ENCODE assay signal across 9 cellular contexts in genomic region chr12:52074006-52074405, GRCh38. TPM values are rescaled to one million over a fixed set of nuclear protein-coding genes. Genes with fewer than 3 reads are reported as not detected.
DNase-seq lines count a peak whose midpoint lies in the region; ATAC-seq, FAIRE-seq and TF ChIP-seq lines count a peak whose summit lies in the region.
"Had no signal": no experiment of that assay in that cellular context is flagged by ENCODE, and none has a peak within 500 bp of the region (broad histone marks: within the 10 kb centered on the region; RNA-seq: fewer than 3 reads in every experiment).

No MANE protein-coding gene starts in this region.

- H3K9me3 Mint-ChIP-seq in activated CD8-positive, alpha-beta T cell treated with anti-CD3 and anti-CD28 coated beads, Interleukin-2, amount 10 ng/mL, durations not matched to agents 7 days and 5 days (ENCODE audit: insufficient read depth), result no peaks in the 10 kb centered on the region
- H3K9me3 Mint-ChIP-seq in naive thymus-derived CD8-positive, alpha-beta T cell, result no peaks in the 10 kb centered on the region
- H3K9me3 Mint-ChIP-seq in T-helper 2 cell treated with Interferon-gamma antibody and Interleukin-4, amounts not matched to agents 5 μg/mL and 100 μg/mL, for 36 hours, result no peaks in the 10 kb centered on the region

- DNase-seq in DMS79 treated with DMSO at 0.1 percent for 48 hours (lab: John Stamatoyannopoulos, UW) (peak; percentile 69), urothelium cell line (ENCODE audit: low spot score) (no peak), coronary artery (ENCODE audit: low spot score) (no peak), mesendoderm (no peak)
- no peak for DNase-seq in activated CD8-positive, alpha-beta T cell treated with anti-CD3 and anti-CD28 coated beads, Interleukin-2, amount 10 ng/mL, durations not matched to agents 7 days and 5 days
- DNase-seq in naive thymus-derived CD8-positive, alpha-beta T cell, result peak in 1 of 10 donors; percentile 24
- no peak for DNase-seq in T-helper 2 cell treated with Interferon-gamma antibody and Interleukin-4, amounts not matched to agents 5 μg/mL and 100 μg/mL, for 36 hours (ENCODE audit: low spot score)
- DNase-seq: left lung had no signal

- H2BK5ac ChIP-seq in mesendoderm (ENCODE audit: low read length), result no peak overlapping the region

- H3K27ac ChIP-seq in coronary artery (peak overlapping the region in 1 of 2 donors; percentile 9), mesendoderm (ENCODE audit: low read depth, low read length) (no peak overlapping the region)

- H3K4me1 ChIP-seq in Loucy (ENCODE audit: insufficient read depth, low read length, poor library complexity, severe bottlenecking) (peaks cover 51% of the 10 kb centered on the region), mesendoderm (ENCODE audit: control insufficient read depth, low read depth, low read length) (peaks cover 6% of the 10 kb centered on the region)

- H3K9ac ChIP-seq in Loucy (ENCODE audit: low read depth, low read length, poor library complexity, severe bottlenecking), result peak overlapping the region; percentile 50
- no peak overlapping the region for H3K9ac ChIP-seq in mesendoderm (ENCODE audit: low read length)

- H3K4me2 ChIP-seq in Loucy (ENCODE audit: low read depth, low read length, poor library complexity, severe bottlenecking) (peak overlapping the region; percentile 86), mesendoderm (ENCODE audit: low read length) (no peak overlapping the region)

- no peak overlapping the region for H4K5ac ChIP-seq in mesendoderm (ENCODE audit: low read length)

- ATAC-seq in activated CD8-positive, alpha-beta T cell treated with anti-CD3 and anti-CD28 coated beads, Interleukin-2, amount 10 ng/mL, durations not matched to agents 7 days and 5 days, result no peak
- no peak for ATAC-seq in naive thymus-derived CD8-positive, alpha-beta T cell
- ATAC-seq: left lung had no signal

- peaks cover 32% of the 10 kb centered on the region for H3K79me1 ChIP-seq in mesendoderm (ENCODE audit: low read length)

- no peak overlapping the region for H3K4ac ChIP-seq in mesendoderm (ENCODE audit: low read depth, low read length)

- peaks cover 57% of the 10 kb centered on the region for H4K20me1 ChIP-seq in Loucy (ENCODE audit: insufficient read depth, low read length, poor library complexity, severe bottlenecking)

- no peak overlapping the region for H3K4me3 Mint-ChIP-seq in activated CD8-positive, alpha-beta T cell treated with anti-CD3 and anti-CD28 coated beads, Interleukin-2, amount 10 ng/mL, durations not matched to agents 7 days and 5 days
- H3K4me3 Mint-ChIP-seq in naive thymus-derived CD8-positive, alpha-beta T cell, result peak overlapping the region in 2 of 10 donors; percentile 33 to 77
- H3K4me3 Mint-ChIP-seq in T-helper 2 cell treated with Interferon-gamma antibody and Interleukin-4, amounts not matched to agents 5 μg/mL and 100 μg/mL, for 36 hours, result no peak overlapping the region

- H3K4me3 ChIP-seq in Loucy (ENCODE audit: low read length, poor library complexity, severe bottlenecking), result peak overlapping the region; percentile 69
- no peak overlapping the region for H3K4me3 ChIP-seq in coronary artery
- H3K4me3 ChIP-seq in mesendoderm (ENCODE audit: low read length), result no peak overlapping the region
- H3K4me3 ChIP-seq: left lung had no signal

- H3K79me2 ChIP-seq in Loucy (ENCODE audit: insufficient read depth, low read length), result peaks cover 70% of the 10 kb centered on the region
- H3K79me2 ChIP-seq in mesendoderm (ENCODE audit: control insufficient read depth, insufficient read depth, low read length), result peaks cover 36% of the 10 kb centered on the region

- no peaks in the 10 kb centered on the region for H3F3A ChIP-seq in Loucy (ENCODE audit: low read depth)

- H3K27ac Mint-ChIP-seq in activated CD8-positive, alpha-beta T cell treated with anti-CD3 and anti-CD28 coated beads, Interleukin-2, amount 10 ng/mL, durations not matched to agents 7 days and 5 days, result peak overlapping the region; percentile 71
- H3K27ac Mint-ChIP-seq in naive thymus-derived CD8-positive, alpha-beta T cell, result peak overlapping the region in 8 of 10 donors; percentile 0 to 80 (median 46)
- no peak overlapping the region for H3K27ac Mint-ChIP-seq in T-helper 2 cell treated with Interferon-gamma antibody and Interleukin-4, amounts not matched to agents 5 μg/mL and 100 μg/mL, for 36 hours

- no CpG with 5 or more reads among the region's 11 CpGs for WGBS in mesendoderm (ENCODE audit: extremely low coverage, insufficient coverage, low lambda C conversion rate)

- POLR2A ChIA-PET in activated CD8-positive, alpha-beta T cell treated with anti-CD3 and anti-CD28 coated beads, Interleukin-2, amount 10 ng/mL, durations not matched to agents 7 days and 5 days (lab: Charles Lee), result no interaction called here
- POLR2A ChIA-PET in naive thymus-derived CD8-positive, alpha-beta T cell (lab: Charles Lee), result interaction anchor here (1.0 kb wide), 1 partner anchor 51 kb away, joined by 3 read pairs; no protein-coding TSS in a partner anchor

- H2AFZ ChIP-seq in Loucy (ENCODE audit: low read length), result no peak overlapping the region

- CTCF ChIA-PET in activated CD8-positive, alpha-beta T cell treated with anti-CD3 and anti-CD28 coated beads, Interleukin-2, amount 10 ng/mL, durations not matched to agents 7 days and 5 days (lab: Charles Lee), result interaction anchor here (0.7 to 19.0 kb wide), 3 partner anchors 17 to 48 kb away, joined by 3 to 424 read pairs (median 3); no protein-coding TSS in a partner anchor

- TF ChIP-seq CTCF in Loucy (conservative IDR thresholded peaks at IDR 0.05; ENCODE audit: low read length) (no peak), coronary artery (IDR thresholded peaks at IDR 0.05) (no peak)

- H3K9me3 ChIP-seq in Loucy (ENCODE audit: insufficient read depth, low read depth, low read length), result no peaks in the 10 kb centered on the region
- H3K9me3 ChIP-seq: left lung had no signal

- no peak overlapping the region for H3K23ac ChIP-seq in mesendoderm (ENCODE audit: low read length)

- H3K4me1 Mint-ChIP-seq in activated CD8-positive, alpha-beta T cell treated with anti-CD3 and anti-CD28 coated beads, Interleukin-2, amount 10 ng/mL, durations not matched to agents 7 days and 5 days (ENCODE audit: low read depth), result peaks cover 42% of the 10 kb centered on the region
- peaks cover 36 to 59% (median 54%) of the 10 kb centered on the region in 4 donors for H3K4me1 Mint-ChIP-seq in naive thymus-derived CD8-positive, alpha-beta T cell
- peaks cover 42% of the 10 kb centered on the region for H3K4me1 Mint-ChIP-seq in T-helper 2 cell treated with Interferon-gamma antibody and Interleukin-4, amounts not matched to agents 5 μg/mL and 100 μg/mL, for 36 hours (ENCODE audit: low read depth)

- FAIRE-seq in urothelium cell line (lab: Jason Lieb, UNC), result no peak

- H2BK15ac ChIP-seq in mesendoderm (replicated peaks; ENCODE audit: low read depth), result no peak overlapping the region

- H3K36me3 ChIP-seq in Loucy (ENCODE audit: insufficient read depth, low read length) (peaks cover 26% of the 10 kb centered on the region; the same call in 1 of the 2 replicates), mesendoderm (ENCODE audit: control insufficient read depth, insufficient read depth, low read length) (peaks cover 16% of the 10 kb centered on the region)

- H3K56ac ChIP-seq in mesendoderm (ENCODE audit: low read length), result no peak overlapping the region

- H3K36me3 Mint-ChIP-seq in activated CD8-positive, alpha-beta T cell treated with anti-CD3 and anti-CD28 coated beads, Interleukin-2, amount 10 ng/mL, durations not matched to agents 7 days and 5 days (ENCODE audit: low read depth), result peaks cover 47% of the 10 kb centered on the region
- H3K36me3 Mint-ChIP-seq in naive thymus-derived CD8-positive, alpha-beta T cell, result peaks cover 0 to 66% (median 13%) of the 10 kb centered on the region in 3 donors
- H3K36me3 Mint-ChIP-seq in T-helper 2 cell treated with Interferon-gamma antibody and Interleukin-4, amounts not matched to agents 5 μg/mL and 100 μg/mL, for 36 hours (ENCODE audit: low read depth), result peaks cover 46% of the 10 kb centered on the region

- H3K27me3 ChIP-seq in Loucy (ENCODE audit: insufficient read depth, low read length, poor library complexity, severe bottlenecking), result no peaks in the 10 kb centered on the region
- no peaks in the 10 kb centered on the region for H3K27me3 ChIP-seq in mesendoderm (ENCODE audit: insufficient read depth, low read length, poor library complexity)
- H3K27me3 ChIP-seq: left lung had no signal

- H2BK120ac ChIP-seq in mesendoderm (ENCODE audit: low read depth, low read length), result no peak overlapping the region

- no peaks in the 10 kb centered on the region for H3K27me3 Mint-ChIP-seq in activated CD8-positive, alpha-beta T cell treated with anti-CD3 and anti-CD28 coated beads, Interleukin-2, amount 10 ng/mL, durations not matched to agents 7 days and 5 days (ENCODE audit: low read depth)
- no peaks in the 10 kb centered on the region for H3K27me3 Mint-ChIP-seq in naive thymus-derived CD8-positive, alpha-beta T cell
- no peaks in the 10 kb centered on the region for H3K27me3 Mint-ChIP-seq in T-helper 2 cell treated with Interferon-gamma antibody and Interleukin-4, amounts not matched to agents 5 μg/mL and 100 μg/mL, for 36 hours (ENCODE audit: low read depth)

- no peaks in the 10 kb centered on the region for H3K9me2 ChIP-seq in Loucy (replicated peaks; ENCODE audit: low read depth, low read length)

- H3K18ac ChIP-seq in mesendoderm (ENCODE audit: low read length), result no peak overlapping the region

- H2AK5ac ChIP-seq in mesendoderm (ENCODE audit: low read length), result no peak overlapping the region

- H4K8ac ChIP-seq in mesendoderm (ENCODE audit: low read depth, low read length), result no peak overlapping the region

RNA-seq across cellular contexts. Expression of gene ATG101, which starts 4.2 kb away (rescaled TPM):
- 10 to 100 TPM; 28.8 to 31.1 TPM for total RNA-seq in activated CD8-positive, alpha-beta T cell treated with anti-CD3 and anti-CD28 coated beads, Interleukin-2, amount 10 ng/mL, durations not matched to agents 7 days and 5 days
- 10 to 100 TPM; 18.0 to 19.4 TPM for total RNA-seq in naive thymus-derived CD8-positive, alpha-beta T cell
- 10 to 100 TPM; 17.6 to 28.8 (median 22.2) TPM for polyA plus RNA-seq in naive thymus-derived CD8-positive, alpha-beta T cell
- polyA plus RNA-seq in mesendoderm (2013, experiment 1 of 2), result 30.6 TPM
- polyA plus RNA-seq in mesendoderm (2013, experiment 2 of 2), result 30.0 TPM

RNA-seq across cellular contexts. Expression of gene SMIM41, which starts 5.5 kb away (rescaled TPM):
- total RNA-seq in activated CD8-positive, alpha-beta T cell treated with anti-CD3 and anti-CD28 coated beads, Interleukin-2, amount 10 ng/mL, durations not matched to agents 7 days and 5 days, result not detected
- not detected for total RNA-seq in naive thymus-derived CD8-positive, alpha-beta T cell
- polyA plus RNA-seq in naive thymus-derived CD8-positive, alpha-beta T cell, result not detected
- polyA plus RNA-seq in mesendoderm (2013, experiment 1 of 2), result 0.03 TPM
- polyA plus RNA-seq in mesendoderm (2013, experiment 2 of 2), result not detected

RNA-seq across cellular contexts. Expression of gene NR4A1, which starts 22.8 kb away (rescaled TPM):
- total RNA-seq in activated CD8-positive, alpha-beta T cell treated with anti-CD3 and anti-CD28 coated beads, Interleukin-2, amount 10 ng/mL, durations not matched to agents 7 days and 5 days, result 1 to 10 TPM; 4.3 to 5.6 TPM
- total RNA-seq in naive thymus-derived CD8-positive, alpha-beta T cell, result 1 to 10 TPM; 1.9 to 2.4 TPM
- polyA plus RNA-seq in naive thymus-derived CD8-positive, alpha-beta T cell, result under 1 TPM; 0.39 to 0.79 (median 0.45) TPM
- polyA plus RNA-seq in mesendoderm (2013, experiment 1 of 2), result 10.5 TPM
- 10.7 TPM for polyA plus RNA-seq in mesendoderm (2013, experiment 2 of 2)
